ENCODE assay signal across 19 cellular contexts in the genomic region with DNA sequence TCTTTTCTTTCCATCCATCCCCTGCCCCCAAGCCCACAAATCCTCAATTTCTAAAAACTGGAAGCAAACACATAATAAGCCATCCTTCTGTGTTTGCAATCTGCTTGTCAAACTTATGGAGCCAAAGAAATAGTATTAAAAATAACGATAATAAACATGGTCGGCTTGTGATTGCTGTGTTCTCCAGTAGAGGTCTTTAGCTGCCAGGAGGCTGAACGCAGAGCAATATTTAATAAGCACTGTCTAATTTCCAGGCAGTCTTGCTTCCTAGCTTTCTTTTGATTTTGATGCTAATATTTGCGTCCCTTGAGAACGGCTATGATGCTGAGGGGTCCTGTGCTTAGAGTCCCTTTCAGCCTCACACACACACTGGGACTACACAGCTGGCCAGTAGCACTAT. TPM values are rescaled to one million over a fixed set of nuclear protein-coding genes. Genes with fewer than 3 reads are reported as not detected.
DNase-seq lines count a peak whose midpoint lies in the region; ATAC-seq and TF ChIP-seq lines count a peak whose summit lies in the region.
"Had no signal": no experiment of that assay in that cellular context is flagged by ENCODE, and none has a peak within 500 bp of the region (broad histone marks: within the 10 kb centered on the region; RNA-seq: fewer than 3 reads in every experiment).

No MANE protein-coding gene starts in this region.

- H3K4me1 ChIP-seq in HCT116 (ENCODE audit: control insufficient read depth in 1 of 2, insufficient read depth in 2 of 2, low read length in 2 of 2) = no peaks in the 10 kb centered on the region
- H3K4me1 ChIP-seq in SK-N-SH (ENCODE audit: control insufficient read depth in 1 of 2, insufficient read depth in 2 of 2, low read depth in 1 of 2, low read length in 1 of 2) = no peaks in the 10 kb centered on the region; a peak in 1 of 4 replicates
- no peaks in the 10 kb centered on the region for H3K4me1 ChIP-seq in osteoblast (ENCODE audit: insufficient read depth, low read length)
- peaks cover 0 to 17% (median 0%) of the 10 kb centered on the region in 4 donors for H3K4me1 ChIP-seq in right lobe of liver
- H3K4me1 ChIP-seq in testis = peaks cover 10% of the 10 kb centered on the region
- H3K4me1 ChIP-seq: HAP-1 had no signal

- H3K79me2 ChIP-seq in HCT116 (ENCODE audit: insufficient read depth, low read length) (no peaks in the 10 kb centered on the region), SK-N-SH (ENCODE audit: insufficient read depth) (no peaks in the 10 kb centered on the region), osteoblast (ENCODE audit: insufficient read depth, low read length) (no peaks in the 10 kb centered on the region)

- H3K9me2 ChIP-seq in HCT116 (ENCODE audit: insufficient read depth) (no peaks in the 10 kb centered on the region), SK-N-SH (no peaks in the 10 kb centered on the region)

- TF ChIP-seq CTCF in HCT116 (IDR thresholded peaks at IDR 0.05 in 2 of 3, conservative IDR thresholded peaks at IDR 0.05 in 1 of 3; ENCODE audit: borderline replicate concordance in 1 of 3, insufficient read depth in 1 of 3, low read depth in 2 of 3, low read length in 2 of 3) (no peak), SK-N-SH (IDR thresholded peaks at IDR 0.05) (peak; percentile 30; the same call in 1 of the 2 replicates), fibroblast of pulmonary artery (IDR thresholded peaks at IDR 0.05; ENCODE audit: low read length, missing control alignments) (peak; percentile 13), osteoblast (IDR thresholded peaks at IDR 0.05; ENCODE audit: extremely low read depth, low read depth, low read length) (peak; percentile 23), right lobe of liver (IDR thresholded peaks at IDR 0.05) (no peak), testis (IDR thresholded peaks at IDR 0.05) (no peak)

- H3K27ac ChIP-seq in HCT116 (ENCODE audit: low read depth, low read length) (no peak overlapping the region), SK-N-SH (ENCODE audit: low read depth in 2 of 2, low read length in 1 of 2) (no peak overlapping the region), osteoblast (ENCODE audit: low read depth, low read length) (no peak overlapping the region), right lobe of liver (no peak overlapping the region), testis (no peak overlapping the region)
- H3K27ac ChIP-seq: HL-60 had no signal

- intact Hi-C loops in HCT116 (cut with micrococcal nuclease) (no loop called here), right lobe of liver (cut with DNase I) (no loop called here), testis (cut with DNase I; ENCODE audit: low total_unique reads) (no loop called here)

- RAD21 ChIA-PET in HCT116 (lab: Charles Lee; ENCODE audit: low non-redundant PET in 1 of 2, low total read pairs in 2 of 2, uncharacterized antibody in 2 of 2, unreplicated experiment in 2 of 2) = no interaction called here

- TF ChIP-seq RAD21 in HCT116 (IDR thresholded peaks at IDR 0.05; ENCODE audit: low read depth) (peak; percentile 21; the same call in 1 of the 2 replicates), SK-N-SH (IDR thresholded peaks at IDR 0.05; ENCODE audit: low read length) (0 out of 2 replicates have a peak, but pooled peaks have one; percentile 18)

- no peaks in the 10 kb centered on the region for H3K36me3 ChIP-seq in HCT116 (ENCODE audit: control insufficient read depth in 1 of 2, insufficient read depth in 2 of 2, low read length in 2 of 2)
- no peaks in the 10 kb centered on the region for H3K36me3 ChIP-seq in SK-N-SH (replicated peaks in 1 of 2; ENCODE audit: control insufficient read depth in 1 of 2, insufficient read depth in 2 of 2, low read length in 1 of 2)
- H3K36me3 ChIP-seq in osteoblast (ENCODE audit: insufficient read depth, low read length) = no peaks in the 10 kb centered on the region
- no peaks in the 10 kb centered on the region for H3K36me3 ChIP-seq in right lobe of liver
- no peaks in the 10 kb centered on the region for H3K36me3 ChIP-seq in testis (ENCODE audit: low read depth, missing control alignments)
- H3K36me3 ChIP-seq: HAP-1 had no signal

- H2AFZ ChIP-seq in HCT116 (ENCODE audit: low read depth, low read length, poor library complexity, severe bottlenecking) (no peak overlapping the region), SK-N-SH (ENCODE audit: low read depth) (no peak overlapping the region), osteoblast (ENCODE audit: low read length) (no peak overlapping the region)

- no peak overlapping the region for H3K4me3 ChIP-seq in HCT116 (replicated peaks in 1 of 2; ENCODE audit: low read depth in 1 of 2, low read length in 2 of 2)
- no peak overlapping the region for H3K4me3 ChIP-seq in SK-N-SH (ENCODE audit: low read depth in 2 of 2, low read length in 1 of 2)
- no peak overlapping the region for H3K4me3 ChIP-seq in fibroblast of pulmonary artery (replicated peaks; ENCODE audit: low read depth, low read length)
- no peak overlapping the region for H3K4me3 ChIP-seq in osteoblast (ENCODE audit: insufficient read depth, low read length)
- H3K4me3 ChIP-seq in right lobe of liver = no peak overlapping the region
- no peak overlapping the region for H3K4me3 ChIP-seq in testis
- H3K4me3 ChIP-seq: HAP-1 had no signal

- CTCF ChIA-PET in HCT116 (lab: Charles Lee) = interaction anchor here (1.0 kb wide), 1 partner anchor 9 kb away, joined by 3 read pairs; no protein-coding TSS in a partner anchor
- CTCF ChIA-PET in SK-N-SH (lab: Yijun Ruan, JAX) = interaction anchor here (0.6 to 2.5 kb wide), 8 partner anchors 9 to 504 kb away, joined by 3 to 14 read pairs (median 4); no protein-coding TSS in a partner anchor

- no peak overlapping the region for H3K4me2 ChIP-seq in HCT116 (ENCODE audit: low read length)
- H3K4me2 ChIP-seq in SK-N-SH = no peak overlapping the region
- H3K4me2 ChIP-seq in osteoblast (ENCODE audit: insufficient read depth, low read length) = no peak overlapping the region

- TF ChIP-seq EP300 in SK-N-SH (IDR thresholded peaks at IDR 0.05; ENCODE audit: borderline replicate concordance in 1 of 2, low read depth in 1 of 2, low read length in 1 of 2) = no peak

- no peak for TF ChIP-seq POLR2A in HCT116 (IDR thresholded peaks at IDR 0.05; ENCODE audit: borderline replicate concordance, extremely low read depth, insufficient read depth, insufficient read length)
- TF ChIP-seq POLR2A in right lobe of liver (IDR thresholded peaks at IDR 0.05) = no peak
- TF ChIP-seq POLR2A in testis (IDR thresholded peaks at IDR 0.05) = no peak

- POLR2A ChIA-PET in HCT116 (lab: Charles Lee) (no interaction called here), SK-N-SH (lab: Yijun Ruan, JAX) (no interaction called here)

- ATAC-seq in HCT116 (no peak), right lobe of liver (no peak)
- ATAC-seq: CD8-positive, alpha-beta T cell; Right ventricle myocardium inferior had no signal

- H3K27me3 ChIP-seq in HCT116 (ENCODE audit: insufficient read depth, low read length) (no peaks in the 10 kb centered on the region), SK-N-SH (ENCODE audit: insufficient read depth) (peaks cover 63% of the 10 kb centered on the region), osteoblast (ENCODE audit: insufficient read depth, low read length) (peaks cover 82% of the 10 kb centered on the region), right lobe of liver (no peaks in the 10 kb centered on the region), testis (no peaks in the 10 kb centered on the region)

- no peaks in the 10 kb centered on the region for H3F3A ChIP-seq in SK-N-SH (replicated peaks; ENCODE audit: insufficient read depth)

- 5% methylated on average over 5 of the region's 5 CpGs for WGBS in SK-N-SH (ENCODE audit: low lambda C conversion rate)
- 45% methylated on average over 5 of the region's 5 CpGs for WGBS in right lobe of liver (ENCODE audit: insufficient coverage, low coverage, low lambda C conversion rate, missing lambda C conversion rate)
- 41 to 44% methylated on average over 5 of the region's 5 CpGs for WGBS in testis, 2 donors

- H3K9ac ChIP-seq in HCT116 (ENCODE audit: low read length) (no peak overlapping the region), SK-N-SH (no peak overlapping the region)

- no TSS peak for BruUV-seq in HCT116 (replicated peaks; lab: Mats Ljungman, UMichigan)

- DNase-seq in HCT116 (ENCODE audit: low read depth, low spot score) (no peak), SK-N-SH (no peak), fibroblast of pulmonary artery (ENCODE audit: low read depth) (peak; percentile 18), osteoblast (ENCODE audit: insufficient read length, low spot score, missing footprints) (no peak), right lobe of liver (no peak), testis (no peak), NCI-H1105 (lab: John Stamatoyannopoulos, UW) (no peak)
- DNase-seq in stimulated activated naive CD4-positive, alpha-beta T cell (lab: John Stamatoyannopoulos, UW) = no peak
- DNase-seq: CD8-positive, alpha-beta T cell; DMS79 treated with DMSO at 0.1 percent for 48 hours; NCI-H187 treated with DMSO at 0.1 percent for 48 hours; NCI-H510A; NCI-H774 had no signal

- H4K20me1 ChIP-seq in HCT116 (ENCODE audit: insufficient read depth) = no peaks in the 10 kb centered on the region
- no peaks in the 10 kb centered on the region for H4K20me1 ChIP-seq in SK-N-SH (ENCODE audit: insufficient read depth)
- no peaks in the 10 kb centered on the region for H4K20me1 ChIP-seq in osteoblast (ENCODE audit: insufficient read depth, low read length)

- H3K9me3 ChIP-seq in HCT116 (ENCODE audit: control insufficient read depth in 1 of 2, insufficient read depth in 1 of 2, low read depth in 1 of 2, low read length in 2 of 2) (no peaks in the 10 kb centered on the region), SK-N-SH (no peaks in the 10 kb centered on the region), osteoblast (ENCODE audit: low read depth, low read length) (no peaks in the 10 kb centered on the region), right lobe of liver (no peaks in the 10 kb centered on the region), testis (no peaks in the 10 kb centered on the region)
- H3K9me3 ChIP-seq: HAP-1 had no signal

TF ChIP-seq in HCT116, 20 proteins besides CTCF, POLR2A, EP300 and RAD21 (continues in another document):
- TF ChIP-seq CEBPB (IDR thresholded peaks at IDR 0.05; ENCODE audit: low read depth) (no peak), CBX3 (IDR thresholded peaks at IDR 0.05; ENCODE audit: low read depth) (no peak)

TF ChIP-seq in SK-N-SH, 30 proteins besides CTCF, POLR2A, EP300 and RAD21:
- TF ChIP-seq RCOR1 (IDR thresholded peaks at IDR 0.05; ENCODE audit: low read length) (no peak), TEAD4 (IDR thresholded peaks at IDR 0.05; ENCODE audit: borderline replicate concordance, insufficient read depth) (no peak), EZH2phosphoT487 (IDR thresholded peaks at IDR 0.05; ENCODE audit: borderline replicate concordance, low read depth) (no peak)
TF ChIP-seq in SK-N-SH: peak in this region for 0.

RNA-seq across cellular contexts. Expression of a gene that starts 3.2 kb away (rescaled TPM):
- total RNA-seq in HCT116 (2021; ENCODE audit: unreplicated experiment) (not detected), osteoblast (not detected in 2 replicates), right lobe of liver (not detected), testis (not detected)
- polyA plus RNA-seq in HCT116 (2012) = not detected in 2 replicates
- polyA plus RNA-seq in SK-N-SH (2012; rRNA removed) (not detected in 2 replicates), testis (ENCODE audit: insufficient read depth, low read depth, low replicate concordance) (not detected)
- polyA plus RNA-seq in SK-N-SH (2012; cell fraction: cytosol; rRNA removed) = not detected in 2 replicates
- polyA plus RNA-seq in SK-N-SH (2012; cell fraction: nucleus; rRNA removed) = not detected in 2 replicates
- total RNA-seq: CD8-positive, alpha-beta T cell; G401; LHCN-M2; Right ventricle myocardium inferior had no signal
- polyA plus RNA-seq: BJ had no signal

Comparison
In these comparisons a context has a peak if more than half of its experiments do, and no peak if none do; other contexts are left out.
1. CTCF ChIP-seq: peak in SK-N-SH (single experiment), fibroblast of pulmonary artery (single experiment) and osteoblast (single experiment); none in HCT116 (0 of 3), right lobe of liver (0 of 4) and testis (0 of 3).